Comparison of ENCODE assay signal across 11 cellular contexts in the genomic region with DNA sequence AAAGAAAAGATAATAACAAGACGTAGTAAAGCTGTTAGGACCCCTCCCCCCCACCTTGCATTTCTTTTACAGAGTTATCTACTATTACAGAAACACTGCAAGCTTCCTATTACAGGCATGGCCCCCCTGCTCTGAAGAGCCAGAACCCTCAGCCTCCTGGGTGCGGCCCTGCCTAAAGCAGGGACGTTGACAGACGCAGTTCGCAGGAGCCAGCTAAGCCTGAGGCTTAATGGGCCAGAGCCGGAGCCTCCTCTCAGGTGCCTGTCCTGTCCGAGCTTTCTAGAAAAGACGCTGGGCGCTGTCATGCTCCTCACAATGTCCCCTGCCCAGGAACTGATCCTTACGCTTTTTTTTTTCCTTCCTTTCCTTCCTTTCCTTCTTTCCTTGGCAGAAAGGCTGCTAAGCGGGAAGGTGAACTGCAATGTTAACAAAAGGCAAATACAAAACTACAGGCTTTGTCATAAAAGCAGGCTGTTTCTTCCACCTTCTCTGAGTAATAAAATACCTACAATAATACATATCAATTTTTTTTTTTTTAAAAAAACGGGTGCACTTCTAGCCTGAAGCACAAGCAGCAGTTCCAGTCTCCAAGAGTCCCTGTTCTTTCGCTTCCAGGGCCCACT. TPM values are rescaled to one million over a fixed set of nuclear protein-coding genes. Genes with fewer than 3 reads are reported as not detected.
DNase-seq lines count a peak whose midpoint lies in the region; ATAC-seq, FAIRE-seq and TF ChIP-seq lines count a peak whose summit lies in the region.
"Had no signal": no experiment of that assay in that cellular context is flagged by ENCODE, and none has a peak within 500 bp of the region (broad histone marks: within the 10 kb centered on the region; RNA-seq: fewer than 3 reads in every experiment).

No MANE protein-coding gene starts in this region.

- CTCF ChIA-PET in GM10248 (lab: Yijun Ruan, JAX), result no interaction called here

- no peaks in the 10 kb centered on the region for H3K9me3 ChIP-seq in mononuclear cell (ENCODE audit: low read depth, low read length)

- H3K4me3 ChIP-seq in bronchial epithelial cell (ENCODE audit: low read depth, low read length), result peak overlapping the region; percentile 16
- H3K4me3 ChIP-seq in mononuclear cell (ENCODE audit: low read length), result peak overlapping the region; percentile 12

- H3K4me1 ChIP-seq in mononuclear cell (ENCODE audit: insufficient read depth, low read length), result peaks cover 17% of the 10 kb centered on the region

- peaks cover 39% of the 10 kb centered on the region for H3K4me1 Mint-ChIP-seq in stimulated activated naive CD8-positive, alpha-beta T cell treated with anti-CD3 and anti-CD28 coated beads, Interleukin-15, amount 100 ng/mL, for 72 hours

- no peak overlapping the region for H3K27ac Mint-ChIP-seq in stimulated activated naive CD8-positive, alpha-beta T cell treated with anti-CD3 and anti-CD28 coated beads, Interleukin-15, amount 100 ng/mL, for 72 hours
- H3K27ac Mint-ChIP-seq: T-helper 2 cell treated with Interferon-gamma antibody and Interleukin-4, amounts not matched to agents 5 μg/mL and 100 μg/mL, for 36 hours had no signal

- H3K9me3 Mint-ChIP-seq in stimulated activated naive CD8-positive, alpha-beta T cell treated with anti-CD3 and anti-CD28 coated beads, Interleukin-15, amount 100 ng/mL, for 72 hours, result no peaks in the 10 kb centered on the region
- H3K9me3 Mint-ChIP-seq: T-helper 2 cell treated with Interferon-gamma antibody and Interleukin-4, amounts not matched to agents 5 μg/mL and 100 μg/mL, for 36 hours had no signal

- DNase-seq in stimulated activated naive CD8-positive, alpha-beta T cell treated with anti-CD3 and anti-CD28 coated beads, Interleukin-15, amount 100 ng/mL, for 72 hours, result no peak
- DNase-seq in stimulated activated naive CD8-positive, alpha-beta T cell treated with anti-CD3 and anti-CD28 coated beads, Interleukin-15, Interleukin-2, amounts not matched to agents 100 U/mL and 50 U/mL, for 24 hours, result no peak
- no peak for DNase-seq in bronchial epithelial cell (ENCODE audit: low read depth)
- no peak for DNase-seq in activated gamma-delta T cell treated with Interleukin-2 at 50 U/mL for 16 hours
- no peak for DNase-seq in GM10248 (ENCODE audit: extremely low spot score)
- DNase-seq in GM13976 (ENCODE audit: low spot score), result no peak
- DNase-seq: caudate nucleus, DND-41 had no signal

- H3K36me3 ChIP-seq in bronchial epithelial cell (ENCODE audit: control insufficient read depth, insufficient read depth, low read length), result no peaks in the 10 kb centered on the region

- ATAC-seq in stimulated activated naive CD8-positive, alpha-beta T cell treated with anti-CD3 and anti-CD28 coated beads, Interleukin-15, amount 100 ng/mL, for 72 hours, result no peak
- no peak for ATAC-seq in stimulated activated naive CD8-positive, alpha-beta T cell treated with anti-CD3 and anti-CD28 coated beads, Interleukin-15, Interleukin-2, amounts not matched to agents 100 U/mL and 50 U/mL, for 24 hours
- no peak for ATAC-seq in GM19324 (IDR thresholded peaks at IDR 0.05; ENCODE audit: low FRiP score, unreplicated experiment)

- H3K4me3 Mint-ChIP-seq in stimulated activated naive CD8-positive, alpha-beta T cell treated with anti-CD3 and anti-CD28 coated beads, Interleukin-15, amount 100 ng/mL, for 72 hours, result peak overlapping the region; percentile 59 to 60
- H3K4me3 Mint-ChIP-seq: T-helper 2 cell treated with Interferon-gamma antibody and Interleukin-4, amounts not matched to agents 5 μg/mL and 100 μg/mL, for 36 hours had no signal

- TF ChIP-seq CTCF in bronchial epithelial cell (IDR thresholded peaks at IDR 0.05; ENCODE audit: insufficient read depth, low read length, severe bottlenecking) (no peak), GM10248 (IDR thresholded peaks at IDR 0.05; ENCODE audit: control extremely low read depth, extremely low read depth, low read depth, missing control alignments) (no peak), GM13976 (IDR thresholded peaks at IDR 0.05; ENCODE audit: borderline replicate concordance, control extremely low read depth, extremely low read depth, insufficient read depth, missing control alignments) (no peak)

- H3K27me3 Mint-ChIP-seq in stimulated activated naive CD8-positive, alpha-beta T cell treated with anti-CD3 and anti-CD28 coated beads, Interleukin-15, amount 100 ng/mL, for 72 hours, result peaks cover 99% of the 10 kb centered on the region

- in situ Hi-C loops in GM13976 (cut with MboI; ENCODE audit: low sequenced_read_pairs, unreplicated experiment), result no loop called here

- POLR2A ChIA-PET in GM10248 (lab: Yijun Ruan, JAX), result interaction anchor here (0.7 kb wide), 1 partner anchor 153 kb away, joined by 3 read pairs; no protein-coding TSS in a partner anchor

- H3K27me3 ChIP-seq in bronchial epithelial cell (ENCODE audit: control insufficient read depth, insufficient read depth, low read length), result peaks cover 36% of the 10 kb centered on the region
- H3K27me3 ChIP-seq in mononuclear cell (ENCODE audit: insufficient read depth, low read length), result peaks cover 74% of the 10 kb centered on the region

- FAIRE-seq in bronchial epithelial cell (lab: Jason Lieb, UNC), result no peak

RNA-seq across cellular contexts. Expression of gene MNX1, which starts 11.4 kb away (rescaled TPM):
- total RNA-seq in bronchial epithelial cell (0.13 TPM in 1 of 2 replicates, not detected in the other), mononuclear cell (not detected)

RNA-seq across cellular contexts. Expression of gene NOM1, which starts 49.6 kb away (rescaled TPM):
- total RNA-seq in bronchial epithelial cell (13.7 and 17.6 TPM in 2 replicates), mononuclear cell (17.3 TPM)
